In the genomic region with DNA sequence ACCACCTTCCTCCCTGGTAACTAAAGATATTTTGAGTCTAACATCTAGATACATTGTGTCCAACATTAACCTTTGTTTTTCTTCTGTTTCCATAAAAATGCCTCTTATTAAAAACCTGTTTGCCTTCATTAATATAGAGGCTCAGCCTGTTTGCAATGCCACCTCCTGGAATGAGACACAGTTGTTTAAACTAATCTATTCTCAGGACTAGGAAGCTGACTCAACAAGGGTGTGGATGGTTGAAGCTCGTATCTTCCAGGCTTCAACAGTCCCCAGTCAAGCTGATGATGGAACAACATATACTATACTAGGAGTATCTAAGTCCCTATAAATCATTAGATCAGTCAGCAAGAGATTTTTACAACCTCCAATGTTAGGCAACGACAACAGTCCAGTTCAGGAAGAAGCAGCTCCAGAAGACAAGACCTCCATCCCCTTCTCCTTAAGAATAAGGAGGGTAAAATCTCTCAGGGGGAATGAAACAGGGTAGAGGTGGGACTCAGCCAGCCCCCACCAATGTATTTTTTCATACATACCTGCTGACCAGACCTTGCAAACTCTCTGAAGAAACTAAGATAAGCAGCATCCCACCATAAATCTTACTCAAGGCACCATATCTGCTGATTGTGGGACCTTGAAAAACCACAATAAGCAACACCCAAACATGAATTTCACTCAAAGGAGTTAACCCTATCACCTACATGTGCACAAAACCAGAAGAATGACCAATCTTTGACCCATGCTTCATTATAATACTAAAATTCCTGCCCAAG, we compare ENCODE assay signal across 1 cellular context.
TF ChIP-seq lines count a peak whose summit lies in the region.

No MANE protein-coding gene starts in this region.

TF ChIP-seq in WTC11, 78 proteins besides CTCF, POLR2A, EP300 and RAD21 (continued from another document):
- TF ChIP-seq ARID4B (CRISPR knock-in tag; IDR thresholded peaks at IDR 0.05; ENCODE audit: borderline replicate concordance): no peak
